ENCODE assay signal across 14 cellular contexts in genomic region chr19:11574689-11575088, GRCh38. TPM values are rescaled to one million over a fixed set of nuclear protein-coding genes. Genes with fewer than 3 reads are reported as not detected.
"Had no signal": no experiment of that assay in that cellular context is flagged by ENCODE, and none has a peak within 500 bp of the region (broad histone marks: within the 10 kb centered on the region; RNA-seq: fewer than 3 reads in every experiment).

No MANE protein-coding gene starts in this region.

- H3K4me3 Mint-ChIP-seq: T-helper 2 cell treated with Interferon-gamma antibody and Interleukin-4, amounts not matched to agents 5 μg/mL and 100 μg/mL, for 36 hours had no signal

- H3K4me3 ChIP-seq: esophagus muscularis mucosa had no signal

- ATAC-seq: activated CD4-positive, CD25-positive, alpha-beta regulatory T cell treated with anti-CD3 and anti-CD28 coated beads, Interleukin-2, amount 50 U/mL, for 24 hours; left colon; sciatic nerve had no signal

- DNase-seq: activated gamma-delta T cell treated with Interleukin-2 at 50 U/mL for 16 hours, activated T-cell treated with anti-CD3 and anti-CD28 coated beads for 4 hours, foreskin fibroblast, head of caudate nucleus, left colon, mesenchymal stem cell, SW 1271 had no signal

- H3K27ac Mint-ChIP-seq: T-helper 2 cell treated with Interferon-gamma antibody and Interleukin-4, amounts not matched to agents 5 μg/mL and 100 μg/mL, for 36 hours had no signal

- H3K9me3 ChIP-seq: esophagus muscularis mucosa had no signal

- H3K36me3 ChIP-seq: esophagus muscularis mucosa had no signal

- H3K9me3 Mint-ChIP-seq: T-helper 2 cell treated with Interferon-gamma antibody and Interleukin-4, amounts not matched to agents 5 μg/mL and 100 μg/mL, for 36 hours had no signal

- H3K27ac ChIP-seq: esophagus muscularis mucosa had no signal

RNA-seq across cellular contexts. Expression of gene ACP5, which starts 2.8 kb away (rescaled TPM):
- total RNA-seq: astrocyte, pulmonary artery endothelial cell had no signal
- polyA plus RNA-seq: neural cell had no signal

RNA-seq across cellular contexts. Expression of gene CNN1, which starts 36.0 kb away (rescaled TPM):
- polyA plus RNA-seq: neural cell had no signal
